1 cellular context compared by ENCODE assay signal in genomic region chr1:206826409-206826808, GRCh38.
A peak's percentile ranks its signal among the peaks of the same experiment; 100 is the strongest.
TF ChIP-seq lines count a peak whose summit lies in the region.

No MANE protein-coding gene starts in this region.

TF ChIP-seq in K562, 482 proteins besides CTCF, POLR2A, EP300 and RAD21:
- TF ChIP-seq MEIS2 (IDR thresholded peaks at IDR 0.05; ENCODE audit: partially characterized antibody) (peak; percentile 36), ZNF316 (IDR thresholded peaks at IDR 0.05) (peak; percentile 46), CREB5 (CRISPR knock-in tag; IDR thresholded peaks at IDR 0.05) (no peak)
